ENCODE assay signal across 1 cellular context in genomic region chr3:42652611-42653302, GRCh38.
TF ChIP-seq lines count a peak whose summit lies in the region.

No MANE protein-coding gene starts in this region.

TF ChIP-seq in H1, 55 proteins besides CTCF, POLR2A, EP300 and RAD21:
- TF ChIP-seq YY1 (IDR thresholded peaks at IDR 0.05; ENCODE audit: low read depth, low read length): no peak
- TF ChIP-seq CBX8 (IDR thresholded peaks at IDR 0.05; ENCODE audit: borderline replicate concordance, low read depth, low read length): no peak
- no peak for TF ChIP-seq MAFK (IDR thresholded peaks at IDR 0.05; ENCODE audit: low read depth, low read length)
- no peak for TF ChIP-seq TEAD4 (IDR thresholded peaks at IDR 0.05; ENCODE audit: low read depth, low read length)
- no peak for TF ChIP-seq TAF7 (optimal IDR thresholded peaks at IDR 0.05; ENCODE audit: borderline replicate concordance, low read depth, low read length)
- TF ChIP-seq SIRT6 (IDR thresholded peaks at IDR 0.05; ENCODE audit: low read length): no peak
- no peak for TF ChIP-seq RBBP5 (IDR thresholded peaks at IDR 0.05; ENCODE audit: borderline replicate concordance, low read depth, low read length)
- no peak for TF ChIP-seq EGR1 (IDR thresholded peaks at IDR 0.05; ENCODE audit: borderline replicate concordance, low read depth, low read length)
- TF ChIP-seq TAF1 (IDR thresholded peaks at IDR 0.05; ENCODE audit: low read depth, low read length): no peak
- TF ChIP-seq NRF1 (IDR thresholded peaks at IDR 0.05; ENCODE audit: low read depth, low read length): no peak
